Comparison of ENCODE assay signal across 8 cellular contexts in the genomic region with DNA sequence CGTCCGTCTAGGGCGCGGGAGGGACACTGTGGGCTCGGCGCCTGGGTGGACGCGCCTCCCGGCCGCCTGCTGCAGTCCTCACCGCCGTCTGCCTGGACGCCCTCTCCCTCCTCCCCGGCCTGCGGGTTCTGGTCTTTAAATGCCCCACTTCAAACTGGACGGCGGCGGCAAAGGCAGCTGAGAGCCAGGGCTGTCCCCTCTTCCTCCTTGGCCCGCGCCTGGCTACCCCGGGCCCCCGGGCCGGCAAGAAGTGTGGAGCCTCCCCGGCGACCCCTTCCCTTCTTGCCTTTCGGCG. TPM values are rescaled to one million over a fixed set of nuclear protein-coding genes. Genes with fewer than 3 reads are reported as not detected.
A peak's percentile ranks its signal among the peaks of the same experiment; 100 is the strongest.
DNase-seq lines count a peak whose midpoint lies in the region; ATAC-seq and TF ChIP-seq lines count a peak whose summit lies in the region.

No MANE protein-coding gene starts in this region.

- DNase-seq in AG10803 (ENCODE audit: low read depth): peak; percentile 49
- peak; percentile 57 for DNase-seq in SK-N-DZ (ENCODE audit: low spot score)
- peak; percentile 25 to 54 for DNase-seq in T47D (ENCODE audit: low read depth in 1 of 2, low spot score in 1 of 2)
- peak; percentile 60 for DNase-seq in iPS-NIHi11 (ENCODE audit: low spot score)
- DNase-seq in gastrocnemius medialis: peak; percentile 14 to 50
- no peak for DNase-seq in DMS153 treated with DMSO at 0.1 percent for 48 hours (lab: John Stamatoyannopoulos, UW; ENCODE audit: unreplicated experiment)

- in situ Hi-C loops in T47D (cut with HindIII; ENCODE audit: low pct_unique_long_range_greater_than_20kb, low sequenced_read_pairs) (no loop called here), gastrocnemius medialis (cut with MboI; ENCODE audit: low sequenced_read_pairs in 4 of 4) (no loop called here)

- intact Hi-C loops in gastrocnemius medialis (cut with DNase I; ENCODE audit: low total_unique reads): loop anchor here (2.0 to 10.0 kb wide), 4 partner anchors 76 to 478 kb away; no protein-coding TSS in a partner anchor

- H3K4me3 ChIP-seq in AG10803 (ENCODE audit: low read length) (peak overlapping the region; percentile 89), gastrocnemius medialis (peak overlapping the region; percentile 89 to 98 (median 96))

- H3K27ac ChIP-seq in gastrocnemius medialis: peak overlapping the region; percentile 93 to 98 (median 96)

- H3K36me3 ChIP-seq in gastrocnemius medialis: no peaks in the 10 kb centered on the region

- ATAC-seq in GM18511 (IDR thresholded peaks at IDR 0.05; ENCODE audit: unreplicated experiment) (peak; percentile 14), HG03095 (IDR thresholded peaks at IDR 0.05; ENCODE audit: unreplicated experiment) (peak; percentile 1), gastrocnemius medialis (peak; percentile 29 to 47)

- no peaks in the 10 kb centered on the region for H3K27me3 ChIP-seq in gastrocnemius medialis

- TF ChIP-seq POLR2A in gastrocnemius medialis (IDR thresholded peaks at IDR 0.05): no peak

- H3K4me1 ChIP-seq in gastrocnemius medialis: peaks cover 45% of the 10 kb centered on the region in 2 donors

- no peaks in the 10 kb centered on the region for H3K9me3 ChIP-seq in gastrocnemius medialis

- no peak for TF ChIP-seq CTCF in AG10803 (conservative IDR thresholded peaks at IDR 0.05; ENCODE audit: low read length)
- no peak for TF ChIP-seq CTCF in gastrocnemius medialis (IDR thresholded peaks at IDR 0.05 in 4 of 5, conservative IDR thresholded peaks at IDR 0.05 in 1 of 5)

RNA-seq across cellular contexts. Expression of a gene that starts 0.4 kb away (rescaled TPM):
- 6.8 and 16.0 TPM in 2 replicates for polyA plus RNA-seq in SK-N-DZ (2014; cell fraction: cytosol; rRNA removed)
- 12.1 and 17.4 TPM in 2 replicates for polyA plus RNA-seq in SK-N-DZ (2014; cell fraction: nucleus; rRNA removed)
- total RNA-seq in gastrocnemius medialis: 10 to 100 TPM; 14.8 to 46.4 (median 21.6) TPM
